ENCODE assay signal across 9 cellular contexts in genomic region chr15:63500265-63501250, GRCh38. TPM values are rescaled to one million over a fixed set of nuclear protein-coding genes. Genes with fewer than 3 reads are reported as not detected.
DNase-seq lines count a peak whose midpoint lies in the region; ATAC-seq and TF ChIP-seq lines count a peak whose summit lies in the region.
"Had no signal": no experiment of that assay in that cellular context is flagged by ENCODE, and none has a peak within 500 bp of the region (broad histone marks: within the 10 kb centered on the region; RNA-seq: fewer than 3 reads in every experiment).

No MANE protein-coding gene starts in this region.

- H3K9ac ChIP-seq in HUES64 (ENCODE audit: low read depth, low read length) (no peak overlapping the region), muscle layer of colon (ENCODE audit: low read length) (peak overlapping the region; percentile 12)

- H3K4me3 ChIP-seq in HUES64 (ENCODE audit: low read length) (peak overlapping the region; percentile 33), muscle layer of colon (ENCODE audit: low read depth in 1 of 2, low read length in 2 of 2) (peak overlapping the region in 1 of 2 donors; percentile 49)

- peak overlapping the region; percentile 14 for H3K4me3 Mint-ChIP-seq in central memory CD8-positive, alpha-beta T cell

- no peaks in the 10 kb centered on the region for H3K9me3 ChIP-seq in HUES64 (ENCODE audit: insufficient read depth, low read depth, low read length)
- no peaks in the 10 kb centered on the region for H3K9me3 ChIP-seq in muscle layer of colon (ENCODE audit: low read length)

- no peaks in the 10 kb centered on the region for H3K36me3 ChIP-seq in HUES64 (ENCODE audit: insufficient read depth, low read length)
- no peaks in the 10 kb centered on the region for H3K36me3 ChIP-seq in muscle layer of colon (ENCODE audit: insufficient read depth, low read length)

- peaks cover 59% of the 10 kb centered on the region for H3K4me1 Mint-ChIP-seq in central memory CD8-positive, alpha-beta T cell

- H3K27ac ChIP-seq in 22Rv1 (peak overlapping the region; percentile 99), HUES64 (ENCODE audit: low read depth, low read length) (no peak overlapping the region), muscle layer of colon (ENCODE audit: low read depth, low read length) (peak overlapping the region; percentile 96)

- no peak for TF ChIP-seq CTCF in 22Rv1 (IDR thresholded peaks at IDR 0.05)
- no peak for TF ChIP-seq CTCF in omental fat pad (IDR thresholded peaks at IDR 0.05)

- DNase-seq in central memory CD8-positive, alpha-beta T cell (ENCODE audit: low spot score in 2 of 2), result no peak
- no peak for DNase-seq in Ammon's horn (ENCODE audit: low spot score)
- no peak for DNase-seq in NCI-H2227 (lab: John Stamatoyannopoulos, UW; ENCODE audit: unreplicated experiment)
- no peak for DNase-seq in omental fat pad (ENCODE audit: low spot score)
- DNase-seq: foreskin melanocyte had no signal

- WGBS in HUES64, result 55% methylated on average over 7 of the region's 8 CpGs

- peak overlapping the region; percentile 99 for H3K27ac Mint-ChIP-seq in central memory CD8-positive, alpha-beta T cell (ENCODE audit: low read depth)

- H3K27me3 Mint-ChIP-seq in central memory CD8-positive, alpha-beta T cell, result no peaks in the 10 kb centered on the region

- H3K4me1 ChIP-seq in HUES64 (ENCODE audit: insufficient read depth, low read length), result peaks cover 18% of the 10 kb centered on the region
- H3K4me1 ChIP-seq in muscle layer of colon (ENCODE audit: insufficient read depth, low read length), result peaks cover 32% of the 10 kb centered on the region

- ATAC-seq in central memory CD8-positive, alpha-beta T cell (replicated peaks; ENCODE audit: extremely low read depth, poor library complexity, severe bottlenecking), result no peak
- no peak for ATAC-seq in HG03095 (IDR thresholded peaks at IDR 0.05; ENCODE audit: unreplicated experiment)
- ATAC-seq in omental fat pad (ENCODE audit: low FRiP score), result no peak

- no peaks in the 10 kb centered on the region for H3K9me3 Mint-ChIP-seq in central memory CD8-positive, alpha-beta T cell

- H3K36me3 Mint-ChIP-seq in central memory CD8-positive, alpha-beta T cell (ENCODE audit: insufficient read depth), result peaks cover 19% of the 10 kb centered on the region

- H3K27me3 ChIP-seq in HUES64 (ENCODE audit: insufficient read depth, low read length) (peaks cover 95% of the 10 kb centered on the region), muscle layer of colon (ENCODE audit: control insufficient read depth in 1 of 2, insufficient read depth in 2 of 2, low read length in 2 of 2) (no peaks in the 10 kb centered on the region)

RNA-seq across cellular contexts. Expression of gene USP3, which starts 3.8 kb away (rescaled TPM):
- polyA plus RNA-seq in HUES64 (2013, experiment 1 of 2), result 23.4 TPM
- polyA plus RNA-seq in HUES64 (2013, experiment 2 of 2), result 33.9 TPM
- 10 to 100 TPM; 40.4 to 66.2 (median 56.0) TPM for total RNA-seq in omental fat pad
